In genomic region chrX:16788477-16788876, GRCh38 we compare ENCODE assay signal across 12 cellular contexts. TPM values are rescaled to one million over a fixed set of nuclear protein-coding genes. Genes with fewer than 3 reads are reported as not detected.
DNase-seq lines count a peak whose midpoint lies in the region; ATAC-seq and TF ChIP-seq lines count a peak whose summit lies in the region.
"Had no signal": no experiment of that assay in that cellular context is flagged by ENCODE, and none has a peak within 500 bp of the region (broad histone marks: within the 10 kb centered on the region; RNA-seq: fewer than 3 reads in every experiment).

No MANE protein-coding gene starts in this region.

- H3K4me1 Mint-ChIP-seq in CD4-positive, CD25-positive, alpha-beta regulatory T cell, result peaks cover 8 to 49% (median 12%) of the 10 kb centered on the region in 4 donors
- peaks cover 8% of the 10 kb centered on the region for H3K4me1 Mint-ChIP-seq in WTC11
- peaks cover 22 to 24% of the 10 kb centered on the region in 2 donors for H3K4me1 Mint-ChIP-seq in immature natural killer cell

- H3K4me3 ChIP-seq in CD4-positive, CD25-positive, alpha-beta regulatory T cell (ENCODE audit: low read depth, low read length), result peak overlapping the region; percentile 61
- H3K4me3 ChIP-seq in colonic mucosa, result no peak overlapping the region
- H3K4me3 ChIP-seq: testis had no signal

- no peaks in the 10 kb centered on the region for H3K27me3 ChIP-seq in CD4-positive, CD25-positive, alpha-beta regulatory T cell (ENCODE audit: control insufficient read depth, insufficient read depth, low read length)
- no peaks in the 10 kb centered on the region for H3K27me3 ChIP-seq in colonic mucosa
- H3K27me3 ChIP-seq: testis had no signal

- no peaks in the 10 kb centered on the region for H3K9me3 ChIP-seq in CD4-positive, CD25-positive, alpha-beta regulatory T cell (ENCODE audit: control insufficient read depth in 2 of 2, low read length in 2 of 2)
- no peaks in the 10 kb centered on the region for H3K9me3 ChIP-seq in colonic mucosa
- H3K9me3 ChIP-seq: testis had no signal

- peaks cover 13% of the 10 kb centered on the region for H3K4me1 ChIP-seq in CD4-positive, CD25-positive, alpha-beta regulatory T cell (ENCODE audit: control insufficient read depth, insufficient read depth, low read length, poor library complexity, severe bottlenecking)
- H3K4me1 ChIP-seq in colonic mucosa, result peaks cover 10% of the 10 kb centered on the region
- H3K4me1 ChIP-seq: testis had no signal

- H3K9me3 Mint-ChIP-seq in CD4-positive, CD25-positive, alpha-beta regulatory T cell, result no peaks in the 10 kb centered on the region
- H3K9me3 Mint-ChIP-seq in WTC11 (no peaks in the 10 kb centered on the region), immature natural killer cell (no peaks in the 10 kb centered on the region)

- H3K9ac ChIP-seq in colonic mucosa (ENCODE audit: low read depth in 2 of 2, low read length in 2 of 2), result no peak overlapping the region

- no peak for TF ChIP-seq CTCF in WTC11 (IDR thresholded peaks at IDR 0.05)
- TF ChIP-seq CTCF in colonic mucosa (IDR thresholded peaks at IDR 0.05), result no peak

- ATAC-seq in CD4-positive, CD25-positive, alpha-beta regulatory T cell (ENCODE audit: low read depth in 2 of 2), result no peak
- ATAC-seq in WTC11 (no peak), HG02852 (IDR thresholded peaks at IDR 0.05; ENCODE audit: unreplicated experiment) (no peak), HG02763 (IDR thresholded peaks at IDR 0.05; ENCODE audit: unreplicated experiment) (no peak)

- H3K27me3 Mint-ChIP-seq in CD4-positive, CD25-positive, alpha-beta regulatory T cell, result no peaks in the 10 kb centered on the region
- H3K27me3 Mint-ChIP-seq in WTC11 (ENCODE audit: low read depth) (no peaks in the 10 kb centered on the region), immature natural killer cell (ENCODE audit: low read depth in 3 of 3) (peaks cover 0 to 6% (median 2%) of the 10 kb centered on the region in 3 donors)

- H3K36me3 ChIP-seq in CD4-positive, CD25-positive, alpha-beta regulatory T cell (ENCODE audit: control insufficient read depth, insufficient read depth, low read length), result peaks cover 4% of the 10 kb centered on the region
- no peaks in the 10 kb centered on the region for H3K36me3 ChIP-seq in colonic mucosa

- H3K27ac Mint-ChIP-seq in CD4-positive, CD25-positive, alpha-beta regulatory T cell, result no peak overlapping the region
- H3K27ac Mint-ChIP-seq in WTC11, result no peak overlapping the region
- peak overlapping the region in 1 of 6 donors; percentile 23 for H3K27ac Mint-ChIP-seq in immature natural killer cell

- peaks cover 3% of the 10 kb centered on the region for H3K36me3 Mint-ChIP-seq in CD4-positive, CD25-positive, alpha-beta regulatory T cell
- H3K36me3 Mint-ChIP-seq in WTC11, result peaks cover 11% of the 10 kb centered on the region; the same call in 1 of the 2 replicates
- H3K36me3 Mint-ChIP-seq in immature natural killer cell, result peaks cover 0 to 6% (median 0%) of the 10 kb centered on the region in 3 donors

- POLR2A ChIA-PET in WTC11 (lab: Charles Lee), result interaction anchor here (0.5 kb wide), 1 partner anchor 71 kb away, joined by 5 read pairs; no protein-coding TSS in a partner anchor

- CTCF ChIA-PET in WTC11 (lab: Charles Lee), result no interaction called here

- H3K27ac ChIP-seq in CD4-positive, CD25-positive, alpha-beta regulatory T cell (ENCODE audit: insufficient read depth, low read length, poor library complexity, severe bottlenecking), result no peak overlapping the region
- H3K27ac ChIP-seq in colonic mucosa, result no peak overlapping the region

- intact Hi-C loops in colonic mucosa (cut with DNase I), result loop anchor here (10.0 kb wide), 1 partner anchor 64 kb away; no protein-coding TSS in a partner anchor

- H3K4me3 Mint-ChIP-seq in CD4-positive, CD25-positive, alpha-beta regulatory T cell, result peak overlapping the region in 2 of 4 donors; percentile 84 to 88
- H3K4me3 Mint-ChIP-seq in WTC11 (peak overlapping the region; percentile 77), immature natural killer cell (peak overlapping the region in 3 of 5 donors; percentile 81 to 87 (median 82))

- no peak for DNase-seq in CD4-positive, CD25-positive, alpha-beta regulatory T cell
- DNase-seq in ELR (ENCODE audit: low read depth) (peak; percentile 19), WTC11 (ENCODE audit: low spot score) (no peak), immature natural killer cell (no peak), colonic mucosa (no peak)
- no peak for DNase-seq in effector CD8-positive, alpha-beta T cell (lab: John Stamatoyannopoulos, UW)
- DNase-seq: anterior cingulate cortex, RPMI8226, T-helper 9 cell, testis had no signal

TF ChIP-seq in WTC11, 78 proteins besides CTCF, POLR2A, EP300 and RAD21:
- TF ChIP-seq CBFB (CRISPR knock-in tag; IDR thresholded peaks at IDR 0.05; ENCODE audit: low read depth) (no peak), GABPB1 (CRISPR knock-in tag; IDR thresholded peaks at IDR 0.05) (0 out of 2 replicates have a peak, but pooled peaks have one; percentile 28), EMX1 (CRISPR knock-in tag; IDR thresholded peaks at IDR 0.05) (no peak)
TF ChIP-seq in WTC11: peak in this region for 1.

RNA-seq across cellular contexts. Expression of gene TXLNG, which starts 2.2 kb away (rescaled TPM):
- total RNA-seq in CD4-positive, CD25-positive, alpha-beta regulatory T cell, result 32.2 TPM
- polyA plus RNA-seq in CD4-positive, CD25-positive, alpha-beta regulatory T cell, result 10 to 100 TPM in 3 of 4 donors, 1 to 10 TPM in 1; 8.4 to 24.2 (median 18.6) TPM
- total RNA-seq in WTC11 (2021) (30.0 to 31.6 TPM (median 31.1 TPM) in 3 replicates), colonic mucosa (10 to 100 TPM in 1 of 2 donors, 1 to 10 TPM in 1; 8.8 to 11.3 TPM)
- polyA plus RNA-seq in immature natural killer cell, result 1 to 10 TPM; 5.2 to 9.8 (median 5.4) TPM
